In the genomic region with DNA sequence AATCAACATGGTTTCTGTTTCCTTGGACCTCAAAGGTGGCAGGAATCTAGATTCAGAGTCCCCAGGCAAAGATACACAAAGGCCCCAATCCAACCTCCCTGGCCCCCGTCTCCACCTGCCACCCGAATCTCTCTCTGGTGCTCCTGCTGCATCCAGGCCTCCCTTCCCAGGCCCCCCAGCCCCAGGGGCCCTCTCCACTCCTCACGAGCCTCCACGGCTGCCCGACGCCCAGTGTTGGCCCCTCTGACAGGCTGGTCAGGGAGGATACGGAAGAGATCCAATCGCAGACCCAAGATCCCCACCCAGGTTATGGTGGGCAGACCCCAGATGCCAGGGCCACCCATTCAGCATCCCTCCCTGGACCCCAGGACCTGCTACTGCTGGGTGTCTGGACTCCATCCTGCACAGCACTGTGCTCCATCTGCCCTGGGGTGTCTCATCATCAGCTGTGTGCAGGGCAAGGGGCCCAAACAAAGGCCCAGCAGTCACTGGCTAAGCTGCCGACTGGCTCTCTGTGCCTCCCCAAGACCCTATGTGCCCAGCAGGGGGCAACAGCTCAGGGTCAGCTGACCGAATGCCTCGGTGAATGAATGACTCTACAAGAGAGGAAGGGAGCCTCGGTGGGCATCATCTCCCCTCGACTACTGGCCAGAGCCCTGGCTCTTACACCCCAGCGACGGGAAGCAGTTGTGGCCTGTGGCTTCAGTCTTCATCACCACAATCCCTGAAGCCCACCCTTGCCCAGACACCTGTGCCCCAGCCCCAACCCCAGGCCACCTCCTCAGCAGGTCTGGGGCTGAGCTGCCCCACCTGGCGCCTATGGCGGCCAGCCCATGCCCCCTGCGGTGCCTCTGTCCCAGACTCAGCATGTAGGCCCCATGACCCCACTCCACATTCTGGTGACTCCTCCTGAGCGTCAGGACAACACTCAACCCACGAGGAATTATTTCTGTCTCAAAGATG, we compare ENCODE assay signal across 16 cellular contexts. TPM values are rescaled to one million over a fixed set of nuclear protein-coding genes. Genes with fewer than 3 reads are reported as not detected.
DNase-seq lines count a peak whose midpoint lies in the region; ATAC-seq and TF ChIP-seq lines count a peak whose summit lies in the region.
"Had no signal": no experiment of that assay in that cellular context is flagged by ENCODE, and none has a peak within 500 bp of the region (broad histone marks: within the 10 kb centered on the region; RNA-seq: fewer than 3 reads in every experiment).

No MANE protein-coding gene starts in this region.

- peaks cover 0 to 5% of the 10 kb centered on the region in 2 donors for H3K4me1 Mint-ChIP-seq in natural killer cell treated with Interleukin-12 subunit alpha and Interleukin-12 subunit beta and Interleukin-15 and Interleukin-18, amount 100 ng/mL, for 72 hours (ENCODE audit: low read depth in 2 of 2)

- DNase-seq in GM06990 (ENCODE audit: extremely low read depth, insufficient read length) (no peak), OCI-LY7 (ENCODE audit: low spot score) (no peak), fibroblast of the aortic adventitia (ENCODE audit: low read depth) (no peak)
- DNase-seq in stimulated activated CD8-positive, alpha-beta memory T cell treated with anti-CD3 and anti-CD28 coated beads, Interleukin-4, amount 100 ng/mL, for 48 hours, result peak; percentile 35
- DNase-seq in natural killer cell treated with Interleukin-12 subunit alpha and Interleukin-12 subunit beta and Interleukin-15 and Interleukin-18, amount 100 ng/mL, for 72 hours (ENCODE audit: low spot score), result no peak
- no peak for DNase-seq in activated CD8-positive, alpha-beta memory T cell treated with anti-CD3 and anti-CD28 coated beads, Interleukin-2, amount 50 U/mL, for 48 hours
- DNase-seq: activated T-cell treated with anti-CD3 and anti-CD28 coated beads, Interleukin-2, amount 50 U/mL, for 1 hour; mesenchymal stem cell; NCI-H1048; NCI-H510A treated with DMSO at 0.1 percent for 48 hours; stimulated activated CD4-positive, alpha-beta T cell treated with anti-CD3 and anti-CD28 coated beads, Interleukin-4, amount 100 ng/mL, for 1 hour; stimulated activated naive CD8-positive, alpha-beta T cell treated with anti-CD3 and anti-CD28 coated beads, Interleukin-15, amount 100 ng/mL, for 72 hours had no signal

- H2AFZ ChIP-seq in OCI-LY7 (ENCODE audit: low read length), result no peak overlapping the region

- H3K27me3 Mint-ChIP-seq in natural killer cell treated with Interleukin-12 subunit alpha and Interleukin-12 subunit beta and Interleukin-15 and Interleukin-18, amount 100 ng/mL, for 72 hours, result no peaks in the 10 kb centered on the region
- H3K27me3 Mint-ChIP-seq: stimulated activated naive CD8-positive, alpha-beta T cell treated with anti-CD3 and anti-CD28 coated beads, Interleukin-15, amount 100 ng/mL, for 72 hours had no signal

- no peak overlapping the region for H3K27ac ChIP-seq in OCI-LY7 (ENCODE audit: low read depth, low read length, poor library complexity, severe bottlenecking)
- H3K27ac ChIP-seq: prostate gland had no signal

- CTCF ChIA-PET in OCI-LY7 (lab: Charles Lee; ENCODE audit: unreplicated experiment), result no interaction called here

- POLR2A ChIA-PET in OCI-LY7 (lab: Charles Lee), result interaction anchor here (0.5 kb wide), 1 partner anchor 161 kb away, joined by 5 read pairs; no protein-coding TSS in a partner anchor

- no TSS peak for BruUV-seq in OCI-LY7 (replicated peaks; lab: Mats Ljungman, UMichigan)

- H3K4me3 Mint-ChIP-seq in natural killer cell treated with Interleukin-12 subunit alpha and Interleukin-12 subunit beta and Interleukin-15 and Interleukin-18, amount 100 ng/mL, for 72 hours, result no peak overlapping the region

- H3K27me3 ChIP-seq in GM06990 (replicated peaks; ENCODE audit: control insufficient read depth, insufficient read depth, low read length), result no peaks in the 10 kb centered on the region

- TF ChIP-seq CTCF in GM06990 (IDR thresholded peaks at IDR 0.05; ENCODE audit: insufficient read depth, low read length, poor library complexity, severe bottlenecking) (peak; percentile 7), OCI-LY7 (conservative IDR thresholded peaks at IDR 0.05; ENCODE audit: low read length) (0 out of 2 replicates have a peak, but pooled peaks have one; percentile 29), fibroblast of the aortic adventitia (IDR thresholded peaks at IDR 0.05; ENCODE audit: insufficient read depth, low read length) (peak; percentile 2)

- intact Hi-C loops in OCI-LY7 (cut with micrococcal nuclease; ENCODE audit: unreplicated experiment), result no loop called here

- H3K27ac Mint-ChIP-seq in natural killer cell treated with Interleukin-12 subunit alpha and Interleukin-12 subunit beta and Interleukin-15 and Interleukin-18, amount 100 ng/mL, for 72 hours, result no peak overlapping the region

- no peaks in the 10 kb centered on the region for H3K36me3 ChIP-seq in GM06990 (ENCODE audit: control insufficient read depth, insufficient read depth, low read length)
- H3K36me3 ChIP-seq in OCI-LY7 (ENCODE audit: insufficient read depth, low read length), result no peaks in the 10 kb centered on the region
- H3K36me3 ChIP-seq: prostate gland had no signal

- no peak overlapping the region for H3K4me3 ChIP-seq in GM06990 (replicated peaks; ENCODE audit: low read depth, low read length)
- no peak overlapping the region for H3K4me3 ChIP-seq in OCI-LY7 (ENCODE audit: low read depth, low read length, poor library complexity, severe bottlenecking)
- H3K4me3 ChIP-seq in fibroblast of the aortic adventitia (ENCODE audit: low read depth, low read length), result no peak overlapping the region
- H3K4me3 ChIP-seq: prostate gland had no signal

- no peaks in the 10 kb centered on the region for H4K20me1 ChIP-seq in OCI-LY7 (ENCODE audit: insufficient read depth, low read length)

- peaks cover 11% of the 10 kb centered on the region for H3K4me1 ChIP-seq in OCI-LY7 (ENCODE audit: insufficient read depth, low read length, poor library complexity, severe bottlenecking)
- H3K4me1 ChIP-seq: prostate gland had no signal

- H3K79me2 ChIP-seq in OCI-LY7 (ENCODE audit: insufficient read depth, low read depth, low read length), result no peaks in the 10 kb centered on the region

- H3K36me3 Mint-ChIP-seq in natural killer cell treated with Interleukin-12 subunit alpha and Interleukin-12 subunit beta and Interleukin-15 and Interleukin-18, amount 100 ng/mL, for 72 hours, result no peaks in the 10 kb centered on the region

- no peaks in the 10 kb centered on the region for H3K9me2 ChIP-seq in OCI-LY7 (ENCODE audit: insufficient read depth, low read length)

- H3K9me3 Mint-ChIP-seq in natural killer cell treated with Interleukin-12 subunit alpha and Interleukin-12 subunit beta and Interleukin-15 and Interleukin-18, amount 100 ng/mL, for 72 hours, result no peaks in the 10 kb centered on the region
- H3K9me3 Mint-ChIP-seq: stimulated activated naive CD8-positive, alpha-beta T cell treated with anti-CD3 and anti-CD28 coated beads, Interleukin-15, amount 100 ng/mL, for 72 hours had no signal

- no peak for ATAC-seq in natural killer cell treated with Interleukin-12 subunit alpha and Interleukin-12 subunit beta and Interleukin-15 and Interleukin-18, amount 100 ng/mL, for 72 hours
- ATAC-seq in GM19328 (IDR thresholded peaks at IDR 0.05; ENCODE audit: unreplicated experiment), result no peak
- no peak for ATAC-seq in GM18519 (IDR thresholded peaks at IDR 0.05; ENCODE audit: low FRiP score, unreplicated experiment)
- ATAC-seq: stimulated activated naive CD8-positive, alpha-beta T cell treated with anti-CD3 and anti-CD28 coated beads, Interleukin-15, amount 100 ng/mL, for 72 hours had no signal

- no peak overlapping the region for H3K4me2 ChIP-seq in OCI-LY7 (ENCODE audit: low read length)

- H3K9me3 ChIP-seq in OCI-LY7 (ENCODE audit: low read length), result no peaks in the 10 kb centered on the region
- H3K9me3 ChIP-seq: prostate gland had no signal

RNA-seq across cellular contexts. Expression of gene GPR17, which starts 2.0 kb away (rescaled TPM):
- total RNA-seq in OCI-LY7 (2014; rRNA removed; shearing (Covaris generic)), result 0.22 TPM in 1 of 2 replicates, not detected in the other
- total RNA-seq in OCI-LY7 (2022), result not detected in 2 replicates
- not detected in 2 replicates for total RNA-seq in fibroblast of the aortic adventitia (ENCODE audit: low replicate concordance)
- total RNA-seq in natural killer cell treated with Interleukin-12 subunit alpha and Interleukin-12 subunit beta and Interleukin-15 and Interleukin-18, amount 100 ng/mL, for 72 hours, result not detected
- total RNA-seq: HT1080, prostate gland had no signal

RNA-seq across cellular contexts. Expression of gene LIMS2, which starts 31.4 kb away (rescaled TPM):
- 0.44 and 1.6 TPM in 2 replicates for total RNA-seq in OCI-LY7 (2014; rRNA removed; shearing (Covaris generic))
- 24.4 and 24.9 TPM in 2 replicates for total RNA-seq in OCI-LY7 (2022)
- total RNA-seq in fibroblast of the aortic adventitia (ENCODE audit: low replicate concordance), result 7.8 and 11.3 TPM in 2 replicates
- not detected for total RNA-seq in natural killer cell treated with Interleukin-12 subunit alpha and Interleukin-12 subunit beta and Interleukin-15 and Interleukin-18, amount 100 ng/mL, for 72 hours

RNA-seq across cellular contexts. Expression of gene SFT2D3, which starts 57.3 kb away (rescaled TPM):
- total RNA-seq in OCI-LY7 (2014; rRNA removed; shearing (Covaris generic)), result 11.0 and 14.3 TPM in 2 replicates
- total RNA-seq in OCI-LY7 (2022) (7.6 and 9.4 TPM in 2 replicates), fibroblast of the aortic adventitia (ENCODE audit: low replicate concordance) (3.5 and 7.0 TPM in 2 replicates)
- 1 to 10 TPM; 5.2 to 5.9 TPM for total RNA-seq in natural killer cell treated with Interleukin-12 subunit alpha and Interleukin-12 subunit beta and Interleukin-15 and Interleukin-18, amount 100 ng/mL, for 72 hours
